In genomic region chr6:52361945-52362442, GRCh38 we compare ENCODE assay signal across 8 cellular contexts. TPM values are rescaled to one million over a fixed set of nuclear protein-coding genes. Genes with fewer than 3 reads are reported as not detected.
DNase-seq lines count a peak whose midpoint lies in the region; ATAC-seq and TF ChIP-seq lines count a peak whose summit lies in the region.

Gene PAQR8, plus strand, starts transcription at chr6:52362151. Its CDS starts 41,063 bp downstream, at chr6:52403214.

- peak within 1 kb of the TSS; percentile 62 to 97 for H3K4me3 ChIP-seq in CD4-positive, alpha-beta memory T cell (ENCODE audit: low read length in 2 of 2)
- H3K4me3 ChIP-seq in PC-3 (ENCODE audit: low read length): peak within 1 kb of the TSS; percentile 77
- peak within 1 kb of the TSS; percentile 77 to 87 (median 80) for H3K4me3 ChIP-seq in esophagus squamous epithelium

- peaks cover 9 to 25% of the 10 kb centered on the region in 2 donors for H3K36me3 Mint-ChIP-seq in CD4-positive, alpha-beta memory T cell
- peaks cover 33% of the 10 kb centered on the region for H3K36me3 Mint-ChIP-seq in activated T-cell treated with anti-CD3 and anti-CD28 coated beads, Interleukin-2, amount 50 U/mL, for 24 hours (ENCODE audit: low read depth)
- H3K36me3 Mint-ChIP-seq in naive B cell: no peaks in the 10 kb centered on the region

- H3K9me3 ChIP-seq in CD4-positive, alpha-beta memory T cell (ENCODE audit: control insufficient read depth in 1 of 2, low read length in 2 of 2): no peaks in the 10 kb centered on the region
- H3K9me3 ChIP-seq in PC-3 (ENCODE audit: low read length): no peaks in the 10 kb centered on the region
- H3K9me3 ChIP-seq in esophagus squamous epithelium: no peaks in the 10 kb centered on the region

- peak in 2 of 4 donors; percentile 78 to 82 for TF ChIP-seq POLR2A in esophagus squamous epithelium (IDR thresholded peaks at IDR 0.05)

- ATAC-seq in GM19438 (IDR thresholded peaks at IDR 0.05; ENCODE audit: low read depth, unreplicated experiment) (peak; percentile 80), HG03558 (IDR thresholded peaks at IDR 0.05; ENCODE audit: extremely low read depth, unreplicated experiment) (peak; percentile 78), PC-3 (peak; percentile 94), naive B cell (ENCODE audit: low read depth in 2 of 2) (peak; percentile 85 to 86)

- H2AFZ ChIP-seq in PC-3 (ENCODE audit: low read length): peak within 1 kb of the TSS; percentile 92

- no peaks in the 10 kb centered on the region for H3K9me2 ChIP-seq in PC-3 (replicated peaks; ENCODE audit: low read length)

- H3F3A ChIP-seq in PC-3 (ENCODE audit: low read length, unreplicated experiment): no peaks in the 10 kb centered on the region

- TF ChIP-seq CTCF in PC-3 (conservative IDR thresholded peaks at IDR 0.05; ENCODE audit: low read depth, low read length) (no peak), esophagus squamous epithelium (IDR thresholded peaks at IDR 0.05) (peak in 4 of 6 experiments; percentile 12 to 24 (median 21))

- peak within 1 kb of the TSS; percentile 90 for H3K27ac ChIP-seq in CD4-positive, alpha-beta memory T cell (ENCODE audit: low read depth, low read length)
- no peak within 1 kb of the TSS for H3K27ac ChIP-seq in PC-3 (ENCODE audit: low read length)
- H3K27ac ChIP-seq in esophagus squamous epithelium: peak within 1 kb of the TSS; percentile 86 to 94 (median 88)

- WGBS in esophagus squamous epithelium, 2 donors: no CpG with 5 or more reads among the region's 69 CpGs

- peaks cover 1% of the 10 kb centered on the region for H3K36me3 ChIP-seq in CD4-positive, alpha-beta memory T cell (ENCODE audit: insufficient read depth, low read length)
- no peaks in the 10 kb centered on the region for H3K36me3 ChIP-seq in PC-3 (ENCODE audit: low read depth, low read length)
- H3K36me3 ChIP-seq in esophagus squamous epithelium: peaks cover 0 to 6% (median 0%) of the 10 kb centered on the region in 3 donors

- POLR2A ChIA-PET in CD4-positive, alpha-beta memory T cell (lab: Charles Lee; ENCODE audit: partially characterized antibody): interaction anchor here (0.8 to 10.2 kb wide), 26 partner anchors 9 to 633 kb away, joined by 3 to 176 read pairs (median 7); partner anchors contain the start of genes EFHC1, GSTA4 and MCM3
- POLR2A ChIA-PET in PC-3 (lab: Charles Lee; ENCODE audit: unreplicated experiment): interaction anchor here (0.6 kb wide), 2 partner anchors 21 to 58 kb away, joined by 3 to 5 read pairs; partner anchors contain the start of gene EFHC1

- no peaks in the 10 kb centered on the region for H3K27me3 ChIP-seq in CD4-positive, alpha-beta memory T cell (ENCODE audit: insufficient read depth, low read length)
- H3K27me3 ChIP-seq in PC-3 (ENCODE audit: low read length) (no peaks in the 10 kb centered on the region), esophagus squamous epithelium (no peaks in the 10 kb centered on the region)

- peak within 1 kb of the TSS; percentile 83 for H3K9ac ChIP-seq in PC-3 (ENCODE audit: low read length)

- H3K9me3 Mint-ChIP-seq in CD4-positive, alpha-beta memory T cell: peaks cover 0 to 4% (median 0%) of the 10 kb centered on the region in 8 donors
- no peaks in the 10 kb centered on the region for H3K9me3 Mint-ChIP-seq in activated T-cell treated with anti-CD3 and anti-CD28 coated beads, Interleukin-2, amount 50 U/mL, for 24 hours
- no peaks in the 10 kb centered on the region for H3K9me3 Mint-ChIP-seq in naive B cell

- H3K79me2 ChIP-seq in PC-3 (ENCODE audit: low read length): no peaks in the 10 kb centered on the region

- H3K27me3 Mint-ChIP-seq in CD4-positive, alpha-beta memory T cell: no peaks in the 10 kb centered on the region
- no peaks in the 10 kb centered on the region for H3K27me3 Mint-ChIP-seq in activated T-cell treated with anti-CD3 and anti-CD28 coated beads, Interleukin-2, amount 50 U/mL, for 24 hours
- H3K27me3 Mint-ChIP-seq in naive B cell: no peaks in the 10 kb centered on the region

- H3K4me2 ChIP-seq in PC-3 (ENCODE audit: low read length): peak within 1 kb of the TSS; percentile 92

- H3K4me3 Mint-ChIP-seq in CD4-positive, alpha-beta memory T cell: peak within 1 kb of the TSS; percentile 93 to 99 (median 98)
- H3K4me3 Mint-ChIP-seq in activated T-cell treated with anti-CD3 and anti-CD28 coated beads, Interleukin-2, amount 50 U/mL, for 24 hours: peak within 1 kb of the TSS; percentile 99
- peak within 1 kb of the TSS; percentile 94 to 99 (median 97) for H3K4me3 Mint-ChIP-seq in naive B cell

- H3K4me1 ChIP-seq in CD4-positive, alpha-beta memory T cell (ENCODE audit: insufficient read depth, low read length): peaks cover 41% of the 10 kb centered on the region
- peaks cover 19% of the 10 kb centered on the region for H3K4me1 ChIP-seq in PC-3 (ENCODE audit: insufficient read depth, low read length)
- H3K4me1 ChIP-seq in esophagus squamous epithelium: peaks cover 3 to 62% (median 7%) of the 10 kb centered on the region in 3 donors

- H3K27ac Mint-ChIP-seq in CD4-positive, alpha-beta memory T cell: peak within 1 kb of the TSS; percentile 90 to 98 (median 98)
- H3K27ac Mint-ChIP-seq in activated T-cell treated with anti-CD3 and anti-CD28 coated beads, Interleukin-2, amount 50 U/mL, for 24 hours: peak within 1 kb of the TSS; percentile 95
- H3K27ac Mint-ChIP-seq in naive B cell: peak within 1 kb of the TSS; percentile 93 to 99 (median 96)

- no TSS peak for BruUV-seq in PC-3 (replicated peaks; lab: Mats Ljungman, UMichigan)

- H4K20me1 ChIP-seq in PC-3 (ENCODE audit: low read length): no peaks in the 10 kb centered on the region

- CTCF ChIA-PET in CD4-positive, alpha-beta memory T cell (lab: Charles Lee; ENCODE audit: partially characterized antibody): interaction anchor here (0.7 to 5.3 kb wide), 29 partner anchors 8 to 301 kb away, joined by 3 to 86 read pairs (median 5); partner anchors contain the start of genes EFHC1 and MCM3
- CTCF ChIA-PET in PC-3 (lab: Charles Lee): interaction anchor here (0.7 to 1.2 kb wide), 2 partner anchors 9 to 38 kb away, joined by 3 to 5 read pairs; no protein-coding TSS in a partner anchor

- intact Hi-C loops in CD4-positive, alpha-beta memory T cell (cut with micrococcal nuclease): loop anchor here (1.0 to 2.0 kb wide), 6 partner anchors 15 to 77 kb away; no protein-coding TSS in a partner anchor
- intact Hi-C loops in PC-3 (cut with micrococcal nuclease): no loop called here
- intact Hi-C loops in esophagus squamous epithelium (cut with DNase I): no loop called here

- peaks cover 28 to 53% (median 41%) of the 10 kb centered on the region in 4 donors for H3K4me1 Mint-ChIP-seq in CD4-positive, alpha-beta memory T cell
- peaks cover 46% of the 10 kb centered on the region for H3K4me1 Mint-ChIP-seq in activated T-cell treated with anti-CD3 and anti-CD28 coated beads, Interleukin-2, amount 50 U/mL, for 24 hours (ENCODE audit: low read depth)
- H3K4me1 Mint-ChIP-seq in naive B cell: peaks cover 21 to 29% (median 22%) of the 10 kb centered on the region in 3 donors

- DNase-seq in CD4-positive, alpha-beta memory T cell: peak; percentile 77 to 88 (median 85)
- DNase-seq in PC-3 (peak; percentile 63), esophagus squamous epithelium (lab: John Stamatoyannopoulos, UW) (peak; percentile 8), naive B cell (peak; percentile 84)
- DNase-seq in activated T-cell treated with anti-CD3 and anti-CD28 coated beads, Interleukin-2, amount 50 U/mL, for 24 hours: peak; percentile 91
- DNase-seq in stimulated activated CD8-positive, alpha-beta memory T cell treated with anti-CD3 and anti-CD28 coated beads, Interleukin-7, amount 100 ng/mL, for 48 hours (ENCODE audit: extremely low read depth in 1 of 2, low read depth in 1 of 2): peak; percentile 59 to 70

RNA-seq across cellular contexts. Expression of gene PAQR8, which starts in this region (rescaled TPM):
- 10 to 100 TPM; 36.4 to 40.9 TPM for total RNA-seq in CD4-positive, alpha-beta memory T cell
- polyA plus RNA-seq in CD4-positive, alpha-beta memory T cell: 10 to 100 TPM; 14.5 to 30.3 TPM
- total RNA-seq in PC-3 (2014; rRNA removed): 0.44 and 0.46 TPM in 2 replicates
- total RNA-seq in esophagus squamous epithelium: 10 to 100 TPM in 3 of 4 donors, 1 to 10 TPM in 1; 1.7 to 22.5 (median 11.5) TPM
- polyA plus RNA-seq in naive B cell (ENCODE audit: low read depth in 6 of 6): 1 to 10 TPM; 2.4 to 6.2 (median 5.9) TPM

Comparison
In these comparisons a context has a peak if more than half of its experiments do, and no peak if none do; other contexts are left out.
1. Peak in DNase-seq, ATAC-seq, H3K4me3 ChIP-seq, H3K9ac ChIP-seq and H3K4me2 ChIP-seq in PC-3; RNA of the gene not detected or under 1 TPM.
2. DNase-seq: peak in every context shown above with its lines; median percentile 91 in activated T-cell treated with anti-CD3 and anti-CD28 coated beads, Interleukin-2, amount 50 U/mL, for 24 hours; 85 in CD4-positive, alpha-beta memory T cell; 84 in naive B cell; 64 in stimulated activated CD8-positive, alpha-beta memory T cell treated with anti-CD3 and anti-CD28 coated beads, Interleukin-7, amount 100 ng/mL, for 48 hours; 63 in PC-3; 8 in esophagus squamous epithelium.